ENCODE assay signal across 18 cellular contexts in the genomic region with DNA sequence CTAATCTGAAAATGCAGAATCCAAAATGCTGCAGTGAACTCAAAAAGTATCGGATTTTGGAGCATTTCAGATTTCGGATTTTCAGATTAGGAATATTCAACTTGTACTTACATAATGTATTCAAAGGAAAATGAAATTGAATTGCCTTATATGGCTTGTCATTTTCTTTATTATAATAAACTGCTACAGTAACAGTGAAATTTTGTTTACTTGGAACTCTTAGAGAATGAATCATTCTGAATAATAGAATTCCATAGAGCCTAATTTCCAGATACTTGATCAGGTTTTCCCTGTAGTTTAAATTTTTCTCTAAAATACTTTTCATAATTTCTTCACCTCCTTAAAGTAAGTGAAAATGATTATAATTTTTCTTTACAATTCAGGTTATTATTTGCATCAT. TPM values are rescaled to one million over a fixed set of nuclear protein-coding genes. Genes with fewer than 3 reads are reported as not detected.
DNase-seq lines count a peak whose midpoint lies in the region; ATAC-seq and TF ChIP-seq lines count a peak whose summit lies in the region.
"Had no signal": no experiment of that assay in that cellular context is flagged by ENCODE, and none has a peak within 500 bp of the region (broad histone marks: within the 10 kb centered on the region; RNA-seq: fewer than 3 reads in every experiment).

No MANE protein-coding gene starts in this region.

- H3K36me3 ChIP-seq in PC-3 (ENCODE audit: low read depth, low read length) (peaks cover 14% of the 10 kb centered on the region), osteoblast (ENCODE audit: insufficient read depth, low read length) (no peaks in the 10 kb centered on the region), lower lobe of right lung (peaks cover 24% of the 10 kb centered on the region)

- H3K9me3 ChIP-seq in PC-3 (ENCODE audit: low read length) (no peaks in the 10 kb centered on the region), osteoblast (ENCODE audit: low read depth, low read length) (no peaks in the 10 kb centered on the region), lower lobe of right lung (no peaks in the 10 kb centered on the region)
- H3K9me3 ChIP-seq: Peyer's patch had no signal

- DNase-seq in EH (ENCODE audit: low read depth) = peak; percentile 9
- peak; percentile 44 for DNase-seq in PC-3
- DNase-seq in chondrocyte (ENCODE audit: low spot score) = no peak
- DNase-seq in osteoblast (ENCODE audit: insufficient read length, low spot score, missing footprints) = peak; percentile 11
- DNase-seq in lower lobe of right lung = no peak
- DNase-seq in posterior vena cava (ENCODE audit: low spot score) = no peak
- DNase-seq: ACHN; CD4-positive, alpha-beta T cell; MM.1S; NCI-H1105; NCI-H1930; NCI-H2171; NCI-H774; Peyer's patch; SIG-M5 had no signal

- peak overlapping the region; percentile 43; the same call in 1 of the 2 replicates for H3K4me3 ChIP-seq in PC-3 (ENCODE audit: low read length)
- H3K4me3 ChIP-seq in osteoblast (ENCODE audit: insufficient read depth, low read length) = no peak overlapping the region
- no peak overlapping the region for H3K4me3 ChIP-seq in lower lobe of right lung
- H3K4me3 ChIP-seq: Peyer's patch had no signal

- H3K79me2 ChIP-seq in PC-3 (ENCODE audit: low read length) (peaks cover 52% of the 10 kb centered on the region), osteoblast (ENCODE audit: insufficient read depth, low read length) (peaks cover 68% of the 10 kb centered on the region)

- TF ChIP-seq CTCF in PC-3 (conservative IDR thresholded peaks at IDR 0.05; ENCODE audit: low read depth, low read length) (no peak), chondrocyte (IDR thresholded peaks at IDR 0.05) (no peak), osteoblast (IDR thresholded peaks at IDR 0.05; ENCODE audit: extremely low read depth, low read depth, low read length) (no peak), lower lobe of right lung (IDR thresholded peaks at IDR 0.05) (no peak)

- H3K27me3 Mint-ChIP-seq in chondrocyte (ENCODE audit: low read depth) = no peaks in the 10 kb centered on the region
- H3K27me3 Mint-ChIP-seq: B cell; CD4-positive, alpha-beta T cell had no signal

- no peak overlapping the region for H3K4me3 Mint-ChIP-seq in chondrocyte (ENCODE audit: unreplicated experiment)
- H3K4me3 Mint-ChIP-seq: B cell; CD4-positive, alpha-beta T cell had no signal

- no peaks in the 10 kb centered on the region for H3F3A ChIP-seq in PC-3 (ENCODE audit: low read length, unreplicated experiment)

- peak overlapping the region; percentile 77 for H3K4me2 ChIP-seq in PC-3 (ENCODE audit: low read length)
- H3K4me2 ChIP-seq in osteoblast (ENCODE audit: insufficient read depth, low read length) = peak overlapping the region; percentile 23
- H3K4me2 ChIP-seq: KMS-11 had no signal

- peaks cover 4% of the 10 kb centered on the region for H3K36me3 Mint-ChIP-seq in chondrocyte (ENCODE audit: low read depth)

- no peaks in the 10 kb centered on the region for H3K27me3 ChIP-seq in PC-3 (ENCODE audit: low read length)
- H3K27me3 ChIP-seq in osteoblast (ENCODE audit: insufficient read depth, low read length) = no peaks in the 10 kb centered on the region
- no peaks in the 10 kb centered on the region for H3K27me3 ChIP-seq in lower lobe of right lung (ENCODE audit: low read depth)
- H3K27me3 ChIP-seq: Peyer's patch had no signal

- no peaks in the 10 kb centered on the region for H3K9me3 Mint-ChIP-seq in chondrocyte (ENCODE audit: low read depth)
- H3K9me3 Mint-ChIP-seq: CD4-positive, alpha-beta T cell had no signal

- no TSS peak for BruUV-seq in PC-3 (replicated peaks; lab: Mats Ljungman, UMichigan)

- no peaks in the 10 kb centered on the region for H3K9me2 ChIP-seq in PC-3 (replicated peaks; ENCODE audit: low read length)

- H4K20me1 ChIP-seq in PC-3 (ENCODE audit: low read length) (0 out of 2 replicates have a peak, but pooled peaks cover 5% of the 10 kb centered on the region), osteoblast (ENCODE audit: insufficient read depth, low read length) (peaks cover 25% of the 10 kb centered on the region)

- POLR2A ChIA-PET in PC-3 (lab: Charles Lee; ENCODE audit: unreplicated experiment) = interaction anchor here (1.0 kb wide), 1 partner anchor 17 kb away, joined by 7 read pairs; the partner anchor contains the start of gene TTC17

- H3K27ac Mint-ChIP-seq in chondrocyte (ENCODE audit: unreplicated experiment) = peak overlapping the region; percentile 15
- H3K27ac Mint-ChIP-seq: B cell; CD4-positive, alpha-beta T cell had no signal

- 0 out of 2 replicates have a peak overlapping the region, but pooled peaks have one; percentile 14 for H3K9ac ChIP-seq in PC-3 (ENCODE audit: low read length)
- H3K9ac ChIP-seq: KMS-11 had no signal

- ATAC-seq in PC-3 = peak; percentile 72
- ATAC-seq in HG03039 (IDR thresholded peaks at IDR 0.05; ENCODE audit: unreplicated experiment) = no peak
- no peak for ATAC-seq in lower lobe of right lung

- H3K27ac ChIP-seq in PC-3 (ENCODE audit: low read length) = peak overlapping the region; percentile 64
- H3K27ac ChIP-seq in osteoblast (ENCODE audit: low read depth, low read length) = peak overlapping the region; percentile 61
- H3K27ac ChIP-seq in lower lobe of right lung = no peak overlapping the region
- H3K27ac ChIP-seq: KMS-11 had no signal

- peaks cover 5% of the 10 kb centered on the region for H3K4me1 Mint-ChIP-seq in chondrocyte (ENCODE audit: low read depth)

- H3K4me1 ChIP-seq in PC-3 (ENCODE audit: insufficient read depth, low read length) (peaks cover 15% of the 10 kb centered on the region), osteoblast (ENCODE audit: insufficient read depth, low read length) (peaks cover 13% of the 10 kb centered on the region), lower lobe of right lung (no peaks in the 10 kb centered on the region)

- H2AFZ ChIP-seq in PC-3 (ENCODE audit: low read length) (no peak overlapping the region), osteoblast (ENCODE audit: low read length) (no peak overlapping the region)

- intact Hi-C loops in PC-3 (cut with micrococcal nuclease) = loop anchor here (1.0 kb wide), 1 partner anchor 18 kb away; the partner anchor contains the start of gene TTC17
- intact Hi-C loops in lower lobe of right lung (cut with DNase I) = no loop called here
- intact Hi-C loops in posterior vena cava (cut with DNase I) = no loop called here

- CTCF ChIA-PET in PC-3 (lab: Charles Lee) = no interaction called here

RNA-seq across cellular contexts. Expression of gene TTC17, which starts 17.3 kb away (rescaled TPM):
- total RNA-seq in PC-3 (2014; rRNA removed) (42.1 and 51.7 TPM in 2 replicates), chondrocyte (53.4 to 65.8 TPM (median 53.8 TPM) in 3 replicates), osteoblast (77.4 and 88.7 TPM in 2 replicates), lower lobe of right lung (105 TPM), posterior vena cava (10 to 100 TPM; 49.6 to 60.9 TPM)

Comparison
In these comparisons a context has a peak if more than half of its experiments do, and no peak if none do; other contexts are left out.
1. DNase-seq: peak in EH (single experiment), PC-3 (single experiment) and osteoblast (single experiment); none in chondrocyte (single experiment), lower lobe of right lung (single experiment) and posterior vena cava (single experiment).